In genomic region chr1:169072945-169073725, GRCh38 we compare ENCODE assay signal across 17 cellular contexts. TPM values are rescaled to one million over a fixed set of nuclear protein-coding genes. Genes with fewer than 3 reads are reported as not detected.
DNase-seq lines count a peak whose midpoint lies in the region; ATAC-seq and TF ChIP-seq lines count a peak whose summit lies in the region.
"Had no signal": no experiment of that assay in that cellular context is flagged by ENCODE, and none has a peak within 500 bp of the region (broad histone marks: within the 10 kb centered on the region; RNA-seq: fewer than 3 reads in every experiment).

No MANE protein-coding gene starts in this region.

- TF ChIP-seq CTCF in esophagus squamous epithelium (IDR thresholded peaks at IDR 0.05): no peak

- no peaks in the 10 kb centered on the region for H3K36me3 Mint-ChIP-seq in activated naive CD4-positive, alpha-beta T cell treated with anti-CD3 and anti-CD28 coated beads, Interleukin-2, amount 50 U/mL, for 24 hours
- H3K36me3 Mint-ChIP-seq in activated CD8-positive, alpha-beta memory T cell treated with anti-CD3 and anti-CD28 coated beads, Interleukin-2, amount 10 ng/mL, durations not matched to agents 7 days and 5 days: no peaks in the 10 kb centered on the region

- H3K36me3 ChIP-seq in esophagus squamous epithelium: no peaks in the 10 kb centered on the region
- H3K36me3 ChIP-seq in effector memory CD4-positive, alpha-beta T cell (ENCODE audit: control insufficient read depth, insufficient read depth, low read length): no peaks in the 10 kb centered on the region
- H3K36me3 ChIP-seq: right lobe of liver, uterus had no signal

- ATAC-seq in HG02870 (IDR thresholded peaks at IDR 0.05; ENCODE audit: unreplicated experiment): no peak
- ATAC-seq in activated CD8-positive, alpha-beta memory T cell treated with anti-CD3 and anti-CD28 coated beads, Interleukin-2, amount 10 ng/mL, durations not matched to agents 7 days and 5 days: no peak
- no peak for ATAC-seq in GM21825 (IDR thresholded peaks at IDR 0.05; ENCODE audit: unreplicated experiment)
- ATAC-seq: HepG2; left lobe of liver; Panc1; right lobe of liver; stimulated activated naive CD8-positive, alpha-beta T cell treated with anti-CD3 and anti-CD28 coated beads, Interleukin-15, amount 100 ng/mL, for 72 hours had no signal

- DNase-seq in activated naive CD4-positive, alpha-beta T cell treated with Interleukin-2 at 50 U/mL for 16 hours: no peak
- DNase-seq in NCI-H2171 (lab: John Stamatoyannopoulos, UW) (peak; percentile 40), esophagus squamous epithelium (lab: John Stamatoyannopoulos, UW) (no peak)
- no peak for DNase-seq in activated CD8-positive, alpha-beta memory T cell treated with anti-CD3 and anti-CD28 coated beads, Interleukin-2, amount 10 ng/mL, durations not matched to agents 7 days and 5 days
- no peak for DNase-seq in effector memory CD4-positive, alpha-beta T cell
- DNase-seq: activated CD4-positive, alpha-beta T cell treated with anti-CD3 and anti-CD28 coated beads for 4 hours; GF-D8; right lobe of liver; SK-N-SH; stimulated activated naive CD8-positive, alpha-beta T cell treated with anti-CD3 and anti-CD28 coated beads, Interleukin-15, amount 100 ng/mL, for 72 hours; uterus had no signal

- 42% methylated on average over 6 of the region's 6 CpGs for WGBS in esophagus squamous epithelium, 2 donors

- peaks cover 3% of the 10 kb centered on the region for H3K27me3 Mint-ChIP-seq in activated naive CD4-positive, alpha-beta T cell treated with anti-CD3 and anti-CD28 coated beads, Interleukin-2, amount 50 U/mL, for 24 hours
- no peaks in the 10 kb centered on the region for H3K27me3 Mint-ChIP-seq in activated CD8-positive, alpha-beta memory T cell treated with anti-CD3 and anti-CD28 coated beads, Interleukin-2, amount 10 ng/mL, durations not matched to agents 7 days and 5 days
- H3K27me3 Mint-ChIP-seq: stimulated activated naive CD8-positive, alpha-beta T cell treated with anti-CD3 and anti-CD28 coated beads, Interleukin-15, amount 100 ng/mL, for 72 hours had no signal

- no peaks in the 10 kb centered on the region for H3K4me1 Mint-ChIP-seq in activated naive CD4-positive, alpha-beta T cell treated with anti-CD3 and anti-CD28 coated beads, Interleukin-2, amount 50 U/mL, for 24 hours
- H3K4me1 Mint-ChIP-seq in activated CD8-positive, alpha-beta memory T cell treated with anti-CD3 and anti-CD28 coated beads, Interleukin-2, amount 10 ng/mL, durations not matched to agents 7 days and 5 days: no peaks in the 10 kb centered on the region
- H3K4me1 Mint-ChIP-seq: stimulated activated naive CD8-positive, alpha-beta T cell treated with anti-CD3 and anti-CD28 coated beads, Interleukin-15, amount 100 ng/mL, for 72 hours had no signal

- H3K27ac Mint-ChIP-seq in activated naive CD4-positive, alpha-beta T cell treated with anti-CD3 and anti-CD28 coated beads, Interleukin-2, amount 50 U/mL, for 24 hours: peak overlapping the region; percentile 12
- no peak overlapping the region for H3K27ac Mint-ChIP-seq in activated CD8-positive, alpha-beta memory T cell treated with anti-CD3 and anti-CD28 coated beads, Interleukin-2, amount 10 ng/mL, durations not matched to agents 7 days and 5 days
- H3K27ac Mint-ChIP-seq: stimulated activated naive CD8-positive, alpha-beta T cell treated with anti-CD3 and anti-CD28 coated beads, Interleukin-15, amount 100 ng/mL, for 72 hours had no signal

- H3K27me3 ChIP-seq in esophagus squamous epithelium: no peaks in the 10 kb centered on the region
- H3K27me3 ChIP-seq in effector memory CD4-positive, alpha-beta T cell (replicated peaks; ENCODE audit: control insufficient read depth, insufficient read depth, low read length, poor library complexity, severe bottlenecking): peaks cover 3% of the 10 kb centered on the region
- H3K27me3 ChIP-seq: right lobe of liver, uterus had no signal

- TF ChIP-seq POLR2A in esophagus squamous epithelium (IDR thresholded peaks at IDR 0.05): no peak

- H3K9me3 Mint-ChIP-seq in activated naive CD4-positive, alpha-beta T cell treated with anti-CD3 and anti-CD28 coated beads, Interleukin-2, amount 50 U/mL, for 24 hours: no peaks in the 10 kb centered on the region
- no peaks in the 10 kb centered on the region for H3K9me3 Mint-ChIP-seq in activated CD8-positive, alpha-beta memory T cell treated with anti-CD3 and anti-CD28 coated beads, Interleukin-2, amount 10 ng/mL, durations not matched to agents 7 days and 5 days (ENCODE audit: low read depth)
- H3K9me3 Mint-ChIP-seq: stimulated activated naive CD8-positive, alpha-beta T cell treated with anti-CD3 and anti-CD28 coated beads, Interleukin-15, amount 100 ng/mL, for 72 hours had no signal

- no peak overlapping the region for H3K4me3 Mint-ChIP-seq in activated naive CD4-positive, alpha-beta T cell treated with anti-CD3 and anti-CD28 coated beads, Interleukin-2, amount 50 U/mL, for 24 hours
- H3K4me3 Mint-ChIP-seq in activated CD8-positive, alpha-beta memory T cell treated with anti-CD3 and anti-CD28 coated beads, Interleukin-2, amount 10 ng/mL, durations not matched to agents 7 days and 5 days: no peak overlapping the region
- H3K4me3 Mint-ChIP-seq: stimulated activated naive CD8-positive, alpha-beta T cell treated with anti-CD3 and anti-CD28 coated beads, Interleukin-15, amount 100 ng/mL, for 72 hours had no signal

- H3K4me1 ChIP-seq in esophagus squamous epithelium: peaks cover 0 to 35% (median 0%) of the 10 kb centered on the region in 3 donors
- H3K4me1 ChIP-seq in effector memory CD4-positive, alpha-beta T cell (ENCODE audit: control insufficient read depth, insufficient read depth, low read length, poor library complexity, severe bottlenecking): no peaks in the 10 kb centered on the region
- H3K4me1 ChIP-seq: right lobe of liver, uterus had no signal

- no peak overlapping the region for H3K4me3 ChIP-seq in esophagus squamous epithelium
- H3K4me3 ChIP-seq in effector memory CD4-positive, alpha-beta T cell (ENCODE audit: insufficient read depth, low read depth, low read length, poor library complexity, severe bottlenecking): no peak overlapping the region
- H3K4me3 ChIP-seq: right lobe of liver, uterus had no signal

- intact Hi-C loops in esophagus squamous epithelium (cut with DNase I): no loop called here

- H3K27ac ChIP-seq in esophagus squamous epithelium: peak overlapping the region in 3 of 4 donors; percentile 48 to 80 (median 62)
- no peak overlapping the region for H3K27ac ChIP-seq in effector memory CD4-positive, alpha-beta T cell (ENCODE audit: insufficient read depth, low read length, poor library complexity, severe bottlenecking)
- H3K27ac ChIP-seq: right lobe of liver, uterus had no signal

- H3K9me3 ChIP-seq in esophagus squamous epithelium: no peaks in the 10 kb centered on the region
- no peaks in the 10 kb centered on the region for H3K9me3 ChIP-seq in effector memory CD4-positive, alpha-beta T cell (ENCODE audit: control insufficient read depth, low read length)
- H3K9me3 ChIP-seq: right lobe of liver, SK-N-SH, uterus had no signal

- CTCF ChIA-PET in activated CD8-positive, alpha-beta memory T cell treated with anti-CD3 and anti-CD28 coated beads, Interleukin-2, amount 10 ng/mL, durations not matched to agents 7 days and 5 days (lab: Charles Lee): interaction anchor here (1.5 kb wide), 1 partner anchor 19 kb away, joined by 3 read pairs; no protein-coding TSS in a partner anchor

RNA-seq across cellular contexts. Expression of gene ATP1B1, which starts 33.4 kb away (rescaled TPM):
- total RNA-seq in esophagus squamous epithelium: 100 to 1,000 TPM in 2 of 4 donors, 10 to 100 TPM in 2; 87.0 to 222 (median 153) TPM
- 1 to 10 TPM; 4.0 to 5.4 TPM for total RNA-seq in activated CD8-positive, alpha-beta memory T cell treated with anti-CD3 and anti-CD28 coated beads, Interleukin-2, amount 10 ng/mL, durations not matched to agents 7 days and 5 days

Comparison
In these comparisons a context has a peak if more than half of its experiments do, and no peak if none do; other contexts are left out.
1. RNA of gene ATP1B1, which starts 33.4 kb away (total RNA-seq): 87.0 to 222 TPM in esophagus squamous epithelium; 4.0 to 5.4 TPM in activated CD8-positive, alpha-beta memory T cell treated with anti-CD3 and anti-CD28 coated beads, Interleukin-2, amount 10 ng/mL, durations not matched to agents 7 days and 5 days; every median in the first group is over 10 times any median in the second.